Comparison of ENCODE assay signal across 17 cellular contexts in the genomic region with DNA sequence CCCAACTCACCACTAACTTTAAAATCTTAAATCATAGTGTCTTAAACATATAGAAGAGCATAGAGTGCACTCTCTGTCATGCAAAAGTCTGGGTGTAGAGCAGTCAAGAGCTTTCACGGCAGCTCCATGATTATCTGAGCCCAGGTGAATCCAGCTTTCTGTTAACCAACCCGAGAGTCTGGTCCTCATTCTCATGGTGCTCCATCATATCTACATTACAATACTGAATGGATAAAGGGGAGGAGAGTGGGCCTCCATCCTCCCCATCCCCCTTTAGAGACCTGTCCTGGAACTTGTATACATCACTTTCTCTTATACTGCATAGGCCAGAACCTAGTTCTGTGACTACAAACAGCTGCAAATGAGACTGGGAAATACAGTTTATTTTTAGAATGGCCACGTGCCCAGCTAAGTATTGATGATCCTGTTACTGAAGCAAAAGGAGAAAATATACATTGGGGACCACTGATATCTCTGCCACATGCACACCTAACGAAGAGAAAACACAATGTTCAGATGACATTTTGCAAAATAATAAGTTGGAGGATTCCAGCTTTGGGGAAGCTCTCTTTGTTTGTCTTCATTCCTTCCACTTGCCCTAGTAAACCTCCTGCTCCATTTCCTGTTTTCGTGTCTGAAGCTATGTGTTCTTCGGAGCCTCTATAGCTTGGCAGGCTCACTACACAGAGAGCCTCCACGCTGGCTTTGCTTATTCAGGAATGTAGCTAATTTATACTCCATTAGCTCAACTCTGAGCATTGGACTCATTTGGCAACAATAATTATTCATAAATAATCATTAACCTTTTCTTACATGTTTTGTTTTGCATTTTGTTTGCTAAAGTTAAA.
"Had no signal": no experiment of that assay in that cellular context is flagged by ENCODE, and none has a peak within 500 bp of the region (broad histone marks: within the 10 kb centered on the region; RNA-seq: fewer than 3 reads in every experiment).

No MANE protein-coding gene starts in this region.

- DNase-seq: activated B cell treated with CpG ODN at 0.5 μM for 24 hours; activated CD4-positive, alpha-beta T cell treated with anti-CD3 and anti-CD28 coated beads, Interleukin-2, amount 10 ng/mL, durations not matched to agents 7 days and 5 days; activated CD8-positive, alpha-beta memory T cell treated with anti-CD3 and anti-CD28 coated beads for 24 hours; activated gamma-delta T cell treated with Interleukin-2 at 50 U/mL for 16 hours; amniotic stem cell; central memory CD4-positive, alpha-beta T cell; effector CD8-positive, alpha-beta T cell; kidney glomerular epithelial cell; lower lobe of right lung; ovary; T-helper 17 cell; thyroid gland had no signal

- H3K27me3 ChIP-seq: gastroesophageal sphincter, ovary, thyroid gland had no signal

- H3K9me3 ChIP-seq: lower lobe of right lung, ovary, thyroid gland had no signal

- H3K36me3 ChIP-seq: gastroesophageal sphincter, lower lobe of right lung, ovary, thyroid gland had no signal

- H3K4me1 ChIP-seq: gastroesophageal sphincter, thyroid gland had no signal

- H3K27ac ChIP-seq: coronary artery, epithelial cell of prostate, gastroesophageal sphincter, lower lobe of right lung, ovary, thyroid gland had no signal

- FAIRE-seq: urothelium cell line had no signal

- ATAC-seq: gastroesophageal sphincter; lower lobe of right lung; stimulated activated memory B cell treated with anti-CD40 and anti-IgM and Interleukin-4, amounts not matched to agents 10 μg/mL and 1 μg/mL and 100 μg/mL, for 72 hours; T-helper 17 cell had no signal

- H3K4me3 ChIP-seq: coronary artery, gastroesophageal sphincter, lower lobe of right lung, ovary, thyroid gland had no signal
